1 cellular context compared by ENCODE assay signal in genomic region chr2:174248187-174248997, GRCh38.
TF ChIP-seq lines count a peak whose summit lies in the region.

Gene OLA1 (minus strand): TSS chr2:174248532. CDS start chr2:174246815, 1,717 bp downstream.

TF ChIP-seq in K562, 482 proteins besides CTCF, POLR2A, EP300 and RAD21 (continued from another document and continues in another):
- TF ChIP-seq FOXP4 (CRISPR knock-in tag; IDR thresholded peaks at IDR 0.05; ENCODE audit: borderline replicate concordance) (no peak; the same call in 1 of the 2 replicates), ARID2 (IDR thresholded peaks at IDR 0.05) (no peak), SPI1 (IDR thresholded peaks at IDR 0.05; ENCODE audit: borderline replicate concordance, low read depth, low read length) (no peak), ZNF75A (CRISPR knock-in tag; IDR thresholded peaks at IDR 0.05) (no peak), ZNF224 (CRISPR knock-in tag; IDR thresholded peaks at IDR 0.05) (no peak), MXI1 (IDR thresholded peaks at IDR 0.05; ENCODE audit: low read depth, low read length) (peak; percentile 60; the same call in 1 of the 2 replicates), GTF2E2 (tag; IDR thresholded peaks at IDR 0.05) (peak; percentile 90; the same call in 1 of the 2 replicates), IFI16 (CRISPR knock-in tag; IDR thresholded peaks at IDR 0.05) (no peak), MTF1 (CRISPR knock-in tag; IDR thresholded peaks at IDR 0.05; ENCODE audit: borderline replicate concordance) (no peak), CBX3 (IDR thresholded peaks at IDR 0.05; ENCODE audit: borderline replicate concordance in 1 of 2, low read length in 2 of 2) (peak in 1 of 2 experiments; percentile 75; a peak in 1 of 3 replicates), DIDO1 (tag; IDR thresholded peaks at IDR 0.05; ENCODE audit: low read depth) (0 out of 2 replicates have a peak, but pooled peaks have one; percentile 37), CHD2 (IDR thresholded peaks at IDR 0.05; ENCODE audit: low read depth, low read length) (no peak; the same call in 1 of the 2 replicates), ZNF589 (CRISPR knock-in tag; IDR thresholded peaks at IDR 0.05; ENCODE audit: low read depth) (peak; percentile 85; the same call in 1 of the 2 replicates), ZNF507 (tag; conservative IDR thresholded peaks at IDR 0.05) (no peak), RBBP5 (IDR thresholded peaks at IDR 0.05; ENCODE audit: borderline replicate concordance, insufficient read depth, low read length, poor library complexity, severe bottlenecking) (peak; percentile 93), KDM4B (IDR thresholded peaks at IDR 0.05; ENCODE audit: borderline replicate concordance in 2 of 2, low read depth in 1 of 2) (no peak), RNF219 (CRISPR knock-in tag; IDR thresholded peaks at IDR 0.05) (no peak), ZNF431 (CRISPR knock-in tag; IDR thresholded peaks at IDR 0.05) (peak; percentile 64), JUNB (CRISPR knock-in tag; conservative IDR thresholded peaks at IDR 0.05) (no peak), HES1 (IDR thresholded peaks at IDR 0.05; ENCODE audit: low read depth) (no peak; the same call in 1 of the 2 replicates), NFE2 (IDR thresholded peaks at IDR 0.05; ENCODE audit: low read depth) (no peak), HOMEZ (CRISPR knock-in tag; IDR thresholded peaks at IDR 0.05) (no peak), GABPB2 (CRISPR knock-in tag; conservative IDR thresholded peaks at IDR 0.05) (no peak), SMC3 (conservative IDR thresholded peaks at IDR 0.05; ENCODE audit: insufficient read depth, low read depth, low read length) (no peak), HDGF (IDR thresholded peaks at IDR 0.05) (no peak), SMAD2 (IDR thresholded peaks at IDR 0.05; ENCODE audit: low read depth, low read length) (no peak), HSF4 (CRISPR knock-in tag; IDR thresholded peaks at IDR 0.05; ENCODE audit: borderline replicate concordance) (no peak), GATA2 (CRISPR knock-in tag; IDR thresholded peaks at IDR 0.05) (no peak), HEY1 (CRISPR knock-in tag; IDR thresholded peaks at IDR 0.05; ENCODE audit: borderline replicate concordance) (no peak), MEF2A (IDR thresholded peaks at IDR 0.05; ENCODE audit: control insufficient read depth, low read depth, low read length) (no peak), ETS2 (tag; IDR thresholded peaks at IDR 0.05; ENCODE audit: borderline replicate concordance, poor library complexity, severe bottlenecking) (no peak), PCBP2 (IDR thresholded peaks at IDR 0.05; ENCODE audit: low read depth, low read length, poor library complexity, severe bottlenecking) (no peak), CHAMP1 (IDR thresholded peaks at IDR 0.05) (peak; percentile 48; the same call in 1 of the 2 replicates), ERF (CRISPR knock-in tag; IDR thresholded peaks at IDR 0.05) (peak; percentile 86), TFAM (CRISPR knock-in tag; conservative IDR thresholded peaks at IDR 0.05) (no peak), ZNF184 (CRISPR knock-in tag; IDR thresholded peaks at IDR 0.05) (no peak), BCL6 (CRISPR knock-in tag; IDR thresholded peaks at IDR 0.05) (no peak), ILK (tag; IDR thresholded peaks at IDR 0.05; ENCODE audit: borderline replicate concordance, low read depth) (no peak), NFXL1 (CRISPR knock-in tag; IDR thresholded peaks at IDR 0.05) (no peak), PYGO2 (tag; IDR thresholded peaks at IDR 0.05) (no peak), ZNF197 (CRISPR knock-in tag; IDR thresholded peaks at IDR 0.05; ENCODE audit: low read depth) (no peak)
- TF ChIP-seq, protein P1, sequence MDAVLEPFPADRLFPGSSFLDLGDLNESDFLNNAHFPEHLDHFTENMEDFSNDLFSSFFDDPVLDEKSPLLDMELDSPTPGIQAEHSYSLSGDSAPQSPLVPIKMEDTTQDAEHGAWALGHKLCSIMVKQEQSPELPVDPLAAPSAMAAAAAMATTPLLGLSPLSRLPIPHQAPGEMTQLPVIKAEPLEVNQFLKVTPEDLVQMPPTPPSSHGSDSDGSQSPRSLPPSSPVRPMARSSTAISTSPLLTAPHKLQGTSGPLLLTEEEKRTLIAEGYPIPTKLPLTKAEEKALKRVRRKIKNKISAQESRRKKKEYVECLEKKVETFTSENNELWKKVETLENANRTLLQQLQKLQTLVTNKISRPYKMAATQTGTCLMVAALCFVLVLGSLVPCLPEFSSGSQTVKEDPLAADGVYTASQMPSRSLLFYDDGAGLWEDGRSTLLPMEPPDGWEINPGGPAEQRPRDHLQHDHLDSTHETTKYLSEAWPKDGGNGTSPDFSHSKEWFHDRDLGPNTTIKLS (IDR thresholded peaks at IDR 0.05; ENCODE audit: borderline replicate concordance, low read depth): peak; percentile 85
- TF ChIP-seq, protein P2, sequence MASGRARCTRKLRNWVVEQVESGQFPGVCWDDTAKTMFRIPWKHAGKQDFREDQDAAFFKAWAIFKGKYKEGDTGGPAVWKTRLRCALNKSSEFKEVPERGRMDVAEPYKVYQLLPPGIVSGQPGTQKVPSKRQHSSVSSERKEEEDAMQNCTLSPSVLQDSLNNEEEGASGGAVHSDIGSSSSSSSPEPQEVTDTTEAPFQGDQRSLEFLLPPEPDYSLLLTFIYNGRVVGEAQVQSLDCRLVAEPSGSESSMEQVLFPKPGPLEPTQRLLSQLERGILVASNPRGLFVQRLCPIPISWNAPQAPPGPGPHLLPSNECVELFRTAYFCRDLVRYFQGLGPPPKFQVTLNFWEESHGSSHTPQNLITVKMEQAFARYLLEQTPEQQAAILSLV (tag; IDR thresholded peaks at IDR 0.05): no peak
- TF ChIP-seq, protein P3, sequence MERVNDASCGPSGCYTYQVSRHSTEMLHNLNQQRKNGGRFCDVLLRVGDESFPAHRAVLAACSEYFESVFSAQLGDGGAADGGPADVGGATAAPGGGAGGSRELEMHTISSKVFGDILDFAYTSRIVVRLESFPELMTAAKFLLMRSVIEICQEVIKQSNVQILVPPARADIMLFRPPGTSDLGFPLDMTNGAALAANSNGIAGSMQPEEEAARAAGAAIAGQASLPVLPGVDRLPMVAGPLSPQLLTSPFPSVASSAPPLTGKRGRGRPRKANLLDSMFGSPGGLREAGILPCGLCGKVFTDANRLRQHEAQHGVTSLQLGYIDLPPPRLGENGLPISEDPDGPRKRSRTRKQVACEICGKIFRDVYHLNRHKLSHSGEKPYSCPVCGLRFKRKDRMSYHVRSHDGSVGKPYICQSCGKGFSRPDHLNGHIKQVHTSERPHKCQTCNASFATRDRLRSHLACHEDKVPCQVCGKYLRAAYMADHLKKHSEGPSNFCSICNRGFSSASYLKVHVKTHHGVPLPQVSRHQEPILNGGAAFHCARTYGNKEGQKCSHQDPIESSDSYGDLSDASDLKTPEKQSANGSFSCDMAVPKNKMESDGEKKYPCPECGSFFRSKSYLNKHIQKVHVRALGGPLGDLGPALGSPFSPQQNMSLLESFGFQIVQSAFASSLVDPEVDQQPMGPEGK (CRISPR knock-in tag; IDR thresholded peaks at IDR 0.05; ENCODE audit: borderline replicate concordance): no peak
- TF ChIP-seq, protein P4, sequence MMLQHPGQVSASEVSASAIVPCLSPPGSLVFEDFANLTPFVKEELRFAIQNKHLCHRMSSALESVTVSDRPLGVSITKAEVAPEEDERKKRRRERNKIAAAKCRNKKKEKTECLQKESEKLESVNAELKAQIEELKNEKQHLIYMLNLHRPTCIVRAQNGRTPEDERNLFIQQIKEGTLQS (IDR thresholded peaks at IDR 0.05): no peak
- TF ChIP-seq, protein P4 (CRISPR knock-in tag; conservative IDR thresholded peaks at IDR 0.05): no peak
- TF ChIP-seq, protein P5, sequence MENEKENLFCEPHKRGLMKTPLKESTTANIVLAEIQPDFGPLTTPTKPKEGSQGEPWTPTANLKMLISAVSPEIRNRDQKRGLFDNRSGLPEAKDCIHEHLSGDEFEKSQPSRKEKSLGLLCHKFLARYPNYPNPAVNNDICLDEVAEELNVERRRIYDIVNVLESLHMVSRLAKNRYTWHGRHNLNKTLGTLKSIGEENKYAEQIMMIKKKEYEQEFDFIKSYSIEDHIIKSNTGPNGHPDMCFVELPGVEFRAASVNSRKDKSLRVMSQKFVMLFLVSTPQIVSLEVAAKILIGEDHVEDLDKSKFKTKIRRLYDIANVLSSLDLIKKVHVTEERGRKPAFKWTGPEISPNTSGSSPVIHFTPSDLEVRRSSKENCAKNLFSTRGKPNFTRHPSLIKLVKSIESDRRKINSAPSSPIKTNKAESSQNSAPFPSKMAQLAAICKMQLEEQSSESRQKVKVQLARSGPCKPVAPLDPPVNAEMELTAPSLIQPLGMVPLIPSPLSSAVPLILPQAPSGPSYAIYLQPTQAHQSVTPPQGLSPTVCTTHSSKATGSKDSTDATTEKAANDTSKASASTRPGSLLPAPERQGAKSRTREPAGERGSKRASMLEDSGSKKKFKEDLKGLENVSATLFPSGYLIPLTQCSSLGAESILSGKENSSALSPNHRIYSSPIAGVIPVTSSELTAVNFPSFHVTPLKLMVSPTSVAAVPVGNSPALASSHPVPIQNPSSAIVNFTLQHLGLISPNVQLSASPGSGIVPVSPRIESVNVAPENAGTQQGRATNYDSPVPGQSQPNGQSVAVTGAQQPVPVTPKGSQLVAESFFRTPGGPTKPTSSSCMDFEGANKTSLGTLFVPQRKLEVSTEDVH (IDR thresholded peaks at IDR 0.05; ENCODE audit: low read depth, partially characterized antibody): no peak
